Comparison of ENCODE assay signal across 8 cellular contexts in the genomic region with DNA sequence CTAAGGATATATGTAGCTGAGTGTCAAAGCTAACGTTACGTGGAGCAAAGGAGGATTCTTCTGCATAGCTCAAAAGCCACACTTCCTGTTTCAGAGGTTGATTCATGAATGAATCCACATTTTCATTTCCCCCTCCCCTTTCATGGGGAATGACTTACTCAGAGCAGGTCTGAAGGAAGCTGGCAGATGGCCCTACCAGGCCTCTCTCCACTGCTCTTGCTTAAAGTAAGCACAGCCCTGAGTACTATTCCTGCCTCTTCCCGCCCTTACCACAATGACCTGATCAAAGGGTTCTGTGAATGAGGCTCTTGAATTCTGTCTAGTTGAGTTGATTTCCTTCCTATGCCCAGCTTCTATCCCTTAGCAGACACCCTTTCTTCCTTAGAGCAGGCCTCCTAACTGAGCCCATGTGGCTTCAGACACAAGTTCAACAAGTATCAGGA. TPM values are rescaled to one million over a fixed set of nuclear protein-coding genes. Genes with fewer than 3 reads are reported as not detected.
DNase-seq lines count a peak whose midpoint lies in the region; ATAC-seq lines count a peak whose summit lies in the region.

No MANE protein-coding gene starts in this region.

- peak; percentile 47 for ATAC-seq in activated CD8-positive, alpha-beta memory T cell treated with anti-CD3 and anti-CD28 coated beads, Interleukin-2, amount 10 ng/mL, durations not matched to agents 7 days and 5 days
- ATAC-seq in GM18870 (IDR thresholded peaks at IDR 0.05; ENCODE audit: unreplicated experiment), result no peak
- ATAC-seq in HG02840 (IDR thresholded peaks at IDR 0.05; ENCODE audit: low FRiP score, unreplicated experiment), result no peak

- H3K27ac Mint-ChIP-seq in activated CD8-positive, alpha-beta memory T cell treated with anti-CD3 and anti-CD28 coated beads, Interleukin-2, amount 10 ng/mL, durations not matched to agents 7 days and 5 days, result no peak overlapping the region

- H3K4me3 Mint-ChIP-seq in activated CD8-positive, alpha-beta memory T cell treated with anti-CD3 and anti-CD28 coated beads, Interleukin-2, amount 10 ng/mL, durations not matched to agents 7 days and 5 days, result no peak overlapping the region

- DNase-seq in CD1c-positive myeloid dendritic cell (ENCODE audit: extremely low spot score) (peak; percentile 84), HT-29 (ENCODE audit: low spot score) (peak; percentile 41), kidney tubule cell (ENCODE audit: low spot score) (peak; percentile 95), NCI-H1930 (lab: John Stamatoyannopoulos, UW) (no peak)
- DNase-seq in activated CD8-positive, alpha-beta memory T cell treated with anti-CD3 and anti-CD28 coated beads, Interleukin-2, amount 10 ng/mL, durations not matched to agents 7 days and 5 days, result peak; percentile 38
- DNase-seq in central memory CD4-positive, alpha-beta T cell, result no peak

- H3K4me1 Mint-ChIP-seq in activated CD8-positive, alpha-beta memory T cell treated with anti-CD3 and anti-CD28 coated beads, Interleukin-2, amount 10 ng/mL, durations not matched to agents 7 days and 5 days, result peaks cover 22% of the 10 kb centered on the region

- no peaks in the 10 kb centered on the region for H3K9me3 Mint-ChIP-seq in activated CD8-positive, alpha-beta memory T cell treated with anti-CD3 and anti-CD28 coated beads, Interleukin-2, amount 10 ng/mL, durations not matched to agents 7 days and 5 days (ENCODE audit: low read depth)

- no peaks in the 10 kb centered on the region for H3K36me3 Mint-ChIP-seq in activated CD8-positive, alpha-beta memory T cell treated with anti-CD3 and anti-CD28 coated beads, Interleukin-2, amount 10 ng/mL, durations not matched to agents 7 days and 5 days

- CTCF ChIA-PET in activated CD8-positive, alpha-beta memory T cell treated with anti-CD3 and anti-CD28 coated beads, Interleukin-2, amount 10 ng/mL, durations not matched to agents 7 days and 5 days (lab: Charles Lee), result interaction anchor here (1.1 to 3.6 kb wide), 6 partner anchors 9 to 59 kb away, joined by 3 to 45 read pairs (median 8); partner anchors contain the start of gene PURA

- no peaks in the 10 kb centered on the region for H3K27me3 Mint-ChIP-seq in activated CD8-positive, alpha-beta memory T cell treated with anti-CD3 and anti-CD28 coated beads, Interleukin-2, amount 10 ng/mL, durations not matched to agents 7 days and 5 days

RNA-seq across cellular contexts. Expression of gene IGIP, which starts 6.3 kb away (rescaled TPM):
- total RNA-seq in HT-29 (2014; rRNA removed; shearing (Covaris generic)), result 1.1 and 1.7 TPM in 2 replicates
- total RNA-seq in activated CD8-positive, alpha-beta memory T cell treated with anti-CD3 and anti-CD28 coated beads, Interleukin-2, amount 10 ng/mL, durations not matched to agents 7 days and 5 days, result 1 to 10 TPM; 2.9 to 3.4 TPM

RNA-seq across cellular contexts. Expression of gene PURA, which starts 18.1 kb away (rescaled TPM):
- total RNA-seq in HT-29 (2014; rRNA removed; shearing (Covaris generic)), result 9.9 and 11.3 TPM in 2 replicates
- 10 to 100 TPM; 12.3 to 15.4 TPM for total RNA-seq in activated CD8-positive, alpha-beta memory T cell treated with anti-CD3 and anti-CD28 coated beads, Interleukin-2, amount 10 ng/mL, durations not matched to agents 7 days and 5 days

RNA-seq across cellular contexts. Expression of gene CYSTM1, which starts 43.0 kb away (rescaled TPM):
- total RNA-seq in HT-29 (2014; rRNA removed; shearing (Covaris generic)), result 177 and 178 TPM in 2 replicates
- total RNA-seq in activated CD8-positive, alpha-beta memory T cell treated with anti-CD3 and anti-CD28 coated beads, Interleukin-2, amount 10 ng/mL, durations not matched to agents 7 days and 5 days, result 10 to 100 TPM; 16.8 to 23.0 TPM

Comparison
In these comparisons a context has a peak if more than half of its experiments do, and no peak if none do; other contexts are left out.
1. DNase-seq: peak in CD1c-positive myeloid dendritic cell (single experiment), HT-29 (single experiment), activated CD8-positive, alpha-beta memory T cell treated with anti-CD3 and anti-CD28 coated beads, Interleukin-2, amount 10 ng/mL, durations not matched to agents 7 days and 5 days (single experiment) and kidney tubule cell (single experiment); none in NCI-H1930 (0 of 2) and central memory CD4-positive, alpha-beta T cell (single experiment).